In the genomic region with DNA sequence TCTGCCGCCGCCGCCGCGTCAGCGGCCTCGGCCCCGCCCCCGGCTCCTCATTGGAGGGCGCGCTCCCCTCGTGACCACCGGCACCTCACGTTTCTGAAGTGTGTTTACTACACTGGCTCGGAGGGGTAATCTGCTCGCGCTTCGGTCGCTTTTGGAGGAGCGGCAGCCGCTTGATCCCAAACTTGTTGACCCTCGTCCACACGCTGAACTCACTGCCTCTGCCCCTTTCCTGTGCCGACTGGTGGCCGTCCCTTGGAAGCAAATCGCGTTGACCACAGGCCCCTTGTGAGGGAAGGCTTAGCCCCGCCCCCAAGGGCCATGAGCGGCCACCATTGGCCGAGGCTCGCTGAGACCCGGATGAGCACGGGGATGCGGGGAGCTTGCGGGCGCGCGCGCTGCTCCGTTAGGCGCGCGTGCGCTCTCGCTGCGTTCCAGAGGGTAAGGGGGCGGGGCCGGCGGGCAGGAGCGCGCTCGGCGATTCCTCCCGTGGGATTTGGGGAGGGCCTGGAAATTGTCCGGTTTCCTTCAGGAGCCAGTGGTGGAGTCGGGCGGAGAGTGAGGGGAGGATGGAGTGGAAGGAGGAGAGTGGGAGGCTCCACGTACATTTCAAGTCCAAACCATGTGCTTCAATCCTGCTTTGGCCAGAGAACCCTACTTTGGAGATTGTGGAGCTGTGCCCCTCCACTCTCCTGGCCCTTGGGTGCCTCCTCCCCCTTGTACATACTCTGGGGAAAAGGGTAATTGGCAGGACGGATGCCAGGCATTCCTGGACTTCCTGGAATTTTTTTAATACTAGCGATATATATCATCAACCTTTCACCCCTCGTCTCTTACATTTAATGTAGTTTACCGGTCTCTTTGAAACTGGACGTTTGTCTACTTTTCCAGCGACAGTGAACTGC, we compare ENCODE assay signal across 1 cellular context.
TF ChIP-seq lines count a peak whose summit lies in the region.

A gene (minus strand): TSS at position 3 of the 902 bp plus-strand sequence. CDS start 588 bp downstream, outside the sequence.

TF ChIP-seq in HepG2, 621 proteins besides CTCF, POLR2A, EP300 and RAD21 (continued from another document and continues in another):
- TF ChIP-seq, protein P1, sequence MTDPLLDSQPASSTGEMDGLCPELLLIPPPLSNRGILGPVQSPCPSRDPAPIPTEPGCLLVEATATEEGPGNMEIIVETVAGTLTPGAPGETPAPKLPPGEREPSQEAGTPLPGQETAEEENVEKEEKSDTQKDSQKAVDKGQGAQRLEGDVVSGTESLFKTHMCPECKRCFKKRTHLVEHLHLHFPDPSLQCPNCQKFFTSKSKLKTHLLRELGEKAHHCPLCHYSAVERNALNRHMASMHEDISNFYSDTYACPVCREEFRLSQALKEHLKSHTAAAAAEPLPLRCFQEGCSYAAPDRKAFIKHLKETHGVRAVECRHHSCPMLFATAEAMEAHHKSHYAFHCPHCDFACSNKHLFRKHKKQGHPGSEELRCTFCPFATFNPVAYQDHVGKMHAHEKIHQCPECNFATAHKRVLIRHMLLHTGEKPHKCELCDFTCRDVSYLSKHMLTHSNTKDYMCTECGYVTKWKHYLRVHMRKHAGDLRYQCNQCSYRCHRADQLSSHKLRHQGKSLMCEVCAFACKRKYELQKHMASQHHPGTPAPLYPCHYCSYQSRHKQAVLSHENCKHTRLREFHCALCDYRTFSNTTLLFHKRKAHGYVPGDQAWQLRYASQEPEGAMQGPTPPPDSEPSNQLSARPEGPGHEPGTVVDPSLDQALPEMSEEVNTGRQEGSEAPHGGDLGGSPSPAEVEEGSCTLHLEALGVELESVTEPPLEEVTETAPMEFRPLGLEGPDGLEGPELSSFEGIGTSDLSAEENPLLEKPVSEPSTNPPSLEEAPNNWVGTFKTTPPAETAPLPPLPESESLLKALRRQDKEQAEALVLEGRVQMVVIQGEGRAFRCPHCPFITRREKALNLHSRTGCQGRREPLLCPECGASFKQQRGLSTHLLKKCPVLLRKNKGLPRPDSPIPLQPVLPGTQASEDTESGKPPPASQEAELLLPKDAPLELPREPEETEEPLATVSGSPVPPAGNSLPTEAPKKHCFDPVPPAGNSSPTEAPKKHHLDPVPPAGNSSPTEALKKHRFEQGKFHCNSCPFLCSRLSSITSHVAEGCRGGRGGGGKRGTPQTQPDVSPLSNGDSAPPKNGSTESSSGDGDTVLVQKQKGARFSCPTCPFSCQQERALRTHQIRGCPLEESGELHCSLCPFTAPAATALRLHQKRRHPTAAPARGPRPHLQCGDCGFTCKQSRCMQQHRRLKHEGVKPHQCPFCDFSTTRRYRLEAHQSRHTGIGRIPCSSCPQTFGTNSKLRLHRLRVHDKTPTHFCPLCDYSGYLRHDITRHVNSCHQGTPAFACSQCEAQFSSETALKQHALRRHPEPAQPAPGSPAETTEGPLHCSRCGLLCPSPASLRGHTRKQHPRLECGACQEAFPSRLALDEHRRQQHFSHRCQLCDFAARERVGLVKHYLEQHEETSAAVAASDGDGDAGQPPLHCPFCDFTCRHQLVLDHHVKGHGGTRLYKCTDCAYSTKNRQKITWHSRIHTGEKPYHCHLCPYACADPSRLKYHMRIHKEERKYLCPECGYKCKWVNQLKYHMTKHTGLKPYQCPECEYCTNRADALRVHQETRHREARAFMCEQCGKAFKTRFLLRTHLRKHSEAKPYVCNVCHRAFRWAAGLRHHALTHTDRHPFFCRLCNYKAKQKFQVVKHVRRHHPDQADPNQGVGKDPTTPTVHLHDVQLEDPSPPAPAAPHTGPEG (CRISPR knock-in tag; IDR thresholded peaks at IDR 0.05): no peak; the same call in 1 of the 2 replicates
- TF ChIP-seq DR1 (CRISPR knock-in tag; IDR thresholded peaks at IDR 0.05) (peak; percentile 74), ZNF383 (CRISPR knock-in tag; IDR thresholded peaks at IDR 0.05; ENCODE audit: borderline replicate concordance) (no peak), ZNF670 (CRISPR knock-in tag; IDR thresholded peaks at IDR 0.05; ENCODE audit: borderline replicate concordance) (no peak), ZNF230 (CRISPR knock-in tag; IDR thresholded peaks at IDR 0.05) (no peak), ZNF672 (CRISPR knock-in tag; IDR thresholded peaks at IDR 0.05) (no peak), ZNF225 (CRISPR knock-in tag; IDR thresholded peaks at IDR 0.05) (peak; percentile 40; the same call in 1 of the 2 replicates), TOE1 (CRISPR knock-in tag; IDR thresholded peaks at IDR 0.05) (no peak), ZNF17 (CRISPR knock-in tag; IDR thresholded peaks at IDR 0.05) (no peak), ZNF709 (CRISPR knock-in tag; IDR thresholded peaks at IDR 0.05) (0 out of 2 replicates have a peak, but pooled peaks have one; percentile 22), WIZ (CRISPR knock-in tag; IDR thresholded peaks at IDR 0.05) (no peak), REXO4 (CRISPR knock-in tag; IDR thresholded peaks at IDR 0.05; ENCODE audit: borderline replicate concordance) (0 out of 2 replicates have a peak, but pooled peaks have one; percentile 31), ZNF431 (CRISPR knock-in tag; IDR thresholded peaks at IDR 0.05; ENCODE audit: borderline replicate concordance, low read depth) (0 out of 2 replicates have a peak, but pooled peaks have one; percentile 10), ZNF263 (CRISPR knock-in tag; IDR thresholded peaks at IDR 0.05) (peak; percentile 11; the same call in 1 of the 2 replicates), FOSL2 (CRISPR knock-in tag; IDR thresholded peaks at IDR 0.05) (peak; percentile 28), ZNF570 (CRISPR knock-in tag; IDR thresholded peaks at IDR 0.05; ENCODE audit: borderline replicate concordance) (0 out of 2 replicates have a peak, but pooled peaks have one; percentile 59), NFYB (CRISPR knock-in tag; IDR thresholded peaks at IDR 0.05) (peak; percentile 90), TSC22D2 (CRISPR knock-in tag; IDR thresholded peaks at IDR 0.05; ENCODE audit: borderline replicate concordance) (no peak; the same call in 1 of the 2 replicates), FOXJ3 (CRISPR knock-in tag; IDR thresholded peaks at IDR 0.05; ENCODE audit: borderline replicate concordance) (no peak)
- TF ChIP-seq, protein P2, sequence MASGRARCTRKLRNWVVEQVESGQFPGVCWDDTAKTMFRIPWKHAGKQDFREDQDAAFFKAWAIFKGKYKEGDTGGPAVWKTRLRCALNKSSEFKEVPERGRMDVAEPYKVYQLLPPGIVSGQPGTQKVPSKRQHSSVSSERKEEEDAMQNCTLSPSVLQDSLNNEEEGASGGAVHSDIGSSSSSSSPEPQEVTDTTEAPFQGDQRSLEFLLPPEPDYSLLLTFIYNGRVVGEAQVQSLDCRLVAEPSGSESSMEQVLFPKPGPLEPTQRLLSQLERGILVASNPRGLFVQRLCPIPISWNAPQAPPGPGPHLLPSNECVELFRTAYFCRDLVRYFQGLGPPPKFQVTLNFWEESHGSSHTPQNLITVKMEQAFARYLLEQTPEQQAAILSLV (CRISPR knock-in tag; IDR thresholded peaks at IDR 0.05; ENCODE audit: borderline replicate concordance): no peak; the same call in 1 of the 2 replicates
- TF ChIP-seq, protein P3, sequence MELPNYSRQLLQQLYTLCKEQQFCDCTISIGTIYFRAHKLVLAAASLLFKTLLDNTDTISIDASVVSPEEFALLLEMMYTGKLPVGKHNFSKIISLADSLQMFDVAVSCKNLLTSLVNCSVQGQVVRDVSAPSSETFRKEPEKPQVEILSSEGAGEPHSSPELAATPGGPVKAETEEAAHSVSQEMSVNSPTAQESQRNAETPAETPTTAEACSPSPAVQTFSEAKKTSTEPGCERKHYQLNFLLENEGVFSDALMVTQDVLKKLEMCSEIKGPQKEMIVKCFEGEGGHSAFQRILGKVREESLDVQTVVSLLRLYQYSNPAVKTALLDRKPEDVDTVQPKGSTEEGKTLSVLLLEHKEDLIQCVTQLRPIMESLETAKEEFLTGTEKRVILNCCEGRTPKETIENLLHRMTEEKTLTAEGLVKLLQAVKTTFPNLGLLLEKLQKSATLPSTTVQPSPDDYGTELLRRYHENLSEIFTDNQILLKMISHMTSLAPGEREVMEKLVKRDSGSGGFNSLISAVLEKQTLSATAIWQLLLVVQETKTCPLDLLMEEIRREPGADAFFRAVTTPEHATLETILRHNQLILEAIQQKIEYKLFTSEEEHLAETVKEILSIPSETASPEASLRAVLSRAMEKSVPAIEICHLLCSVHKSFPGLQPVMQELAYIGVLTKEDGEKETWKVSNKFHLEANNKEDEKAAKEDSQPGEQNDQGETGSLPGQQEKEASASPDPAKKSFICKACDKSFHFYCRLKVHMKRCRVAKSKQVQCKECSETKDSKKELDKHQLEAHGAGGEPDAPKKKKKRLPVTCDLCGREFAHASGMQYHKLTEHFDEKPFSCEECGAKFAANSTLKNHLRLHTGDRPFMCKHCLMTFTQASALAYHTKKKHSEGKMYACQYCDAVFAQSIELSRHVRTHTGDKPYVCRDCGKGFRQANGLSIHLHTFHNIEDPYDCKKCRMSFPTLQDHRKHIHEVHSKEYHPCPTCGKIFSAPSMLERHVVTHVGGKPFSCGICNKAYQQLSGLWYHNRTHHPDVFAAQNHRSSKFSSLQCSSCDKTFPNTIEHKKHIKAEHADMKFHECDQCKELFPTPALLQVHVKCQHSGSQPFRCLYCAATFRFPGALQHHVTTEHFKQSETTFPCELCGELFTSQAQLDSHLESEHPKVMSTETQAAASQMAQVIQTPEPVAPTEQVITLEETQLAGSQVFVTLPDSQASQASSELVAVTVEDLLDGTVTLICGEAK (IDR thresholded peaks at IDR 0.05): no peak
- TF ChIP-seq, protein P3 (CRISPR knock-in tag; IDR thresholded peaks at IDR 0.05): peak; percentile 34; the same call in 1 of the 2 replicates
- TF ChIP-seq, protein P4, sequence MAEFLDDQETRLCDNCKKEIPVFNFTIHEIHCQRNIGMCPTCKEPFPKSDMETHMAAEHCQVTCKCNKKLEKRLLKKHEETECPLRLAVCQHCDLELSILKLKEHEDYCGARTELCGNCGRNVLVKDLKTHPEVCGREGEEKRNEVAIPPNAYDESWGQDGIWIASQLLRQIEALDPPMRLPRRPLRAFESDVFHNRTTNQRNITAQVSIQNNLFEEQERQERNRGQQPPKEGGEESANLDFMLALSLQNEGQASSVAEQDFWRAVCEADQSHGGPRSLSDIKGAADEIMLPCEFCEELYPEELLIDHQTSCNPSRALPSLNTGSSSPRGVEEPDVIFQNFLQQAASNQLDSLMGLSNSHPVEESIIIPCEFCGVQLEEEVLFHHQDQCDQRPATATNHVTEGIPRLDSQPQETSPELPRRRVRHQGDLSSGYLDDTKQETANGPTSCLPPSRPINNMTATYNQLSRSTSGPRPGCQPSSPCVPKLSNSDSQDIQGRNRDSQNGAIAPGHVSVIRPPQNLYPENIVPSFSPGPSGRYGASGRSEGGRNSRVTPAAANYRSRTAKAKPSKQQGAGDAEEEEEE (CRISPR knock-in tag; IDR thresholded peaks at IDR 0.05; ENCODE audit: borderline replicate concordance): peak; percentile 62; the same call in 1 of the 2 replicates
- TF ChIP-seq, protein P5, sequence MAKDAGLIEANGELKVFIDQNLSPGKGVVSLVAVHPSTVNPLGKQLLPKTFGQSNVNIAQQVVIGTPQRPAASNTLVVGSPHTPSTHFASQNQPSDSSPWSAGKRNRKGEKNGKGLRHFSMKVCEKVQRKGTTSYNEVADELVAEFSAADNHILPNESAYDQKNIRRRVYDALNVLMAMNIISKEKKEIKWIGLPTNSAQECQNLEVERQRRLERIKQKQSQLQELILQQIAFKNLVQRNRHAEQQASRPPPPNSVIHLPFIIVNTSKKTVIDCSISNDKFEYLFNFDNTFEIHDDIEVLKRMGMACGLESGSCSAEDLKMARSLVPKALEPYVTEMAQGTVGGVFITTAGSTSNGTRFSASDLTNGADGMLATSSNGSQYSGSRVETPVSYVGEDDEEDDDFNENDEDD (CRISPR knock-in tag; IDR thresholded peaks at IDR 0.05; ENCODE audit: borderline replicate concordance): peak; percentile 82
- TF ChIP-seq, protein P6, sequence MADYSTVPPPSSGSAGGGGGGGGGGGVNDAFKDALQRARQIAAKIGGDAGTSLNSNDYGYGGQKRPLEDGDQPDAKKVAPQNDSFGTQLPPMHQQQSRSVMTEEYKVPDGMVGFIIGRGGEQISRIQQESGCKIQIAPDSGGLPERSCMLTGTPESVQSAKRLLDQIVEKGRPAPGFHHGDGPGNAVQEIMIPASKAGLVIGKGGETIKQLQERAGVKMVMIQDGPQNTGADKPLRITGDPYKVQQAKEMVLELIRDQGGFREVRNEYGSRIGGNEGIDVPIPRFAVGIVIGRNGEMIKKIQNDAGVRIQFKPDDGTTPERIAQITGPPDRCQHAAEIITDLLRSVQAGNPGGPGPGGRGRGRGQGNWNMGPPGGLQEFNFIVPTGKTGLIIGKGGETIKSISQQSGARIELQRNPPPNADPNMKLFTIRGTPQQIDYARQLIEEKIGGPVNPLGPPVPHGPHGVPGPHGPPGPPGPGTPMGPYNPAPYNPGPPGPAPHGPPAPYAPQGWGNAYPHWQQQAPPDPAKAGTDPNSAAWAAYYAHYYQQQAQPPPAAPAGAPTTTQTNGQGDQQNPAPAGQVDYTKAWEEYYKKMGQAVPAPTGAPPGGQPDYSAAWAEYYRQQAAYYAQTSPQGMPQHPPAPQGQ (CRISPR knock-in tag; IDR thresholded peaks at IDR 0.05; ENCODE audit: borderline replicate concordance): no peak
- TF ChIP-seq, protein P7, sequence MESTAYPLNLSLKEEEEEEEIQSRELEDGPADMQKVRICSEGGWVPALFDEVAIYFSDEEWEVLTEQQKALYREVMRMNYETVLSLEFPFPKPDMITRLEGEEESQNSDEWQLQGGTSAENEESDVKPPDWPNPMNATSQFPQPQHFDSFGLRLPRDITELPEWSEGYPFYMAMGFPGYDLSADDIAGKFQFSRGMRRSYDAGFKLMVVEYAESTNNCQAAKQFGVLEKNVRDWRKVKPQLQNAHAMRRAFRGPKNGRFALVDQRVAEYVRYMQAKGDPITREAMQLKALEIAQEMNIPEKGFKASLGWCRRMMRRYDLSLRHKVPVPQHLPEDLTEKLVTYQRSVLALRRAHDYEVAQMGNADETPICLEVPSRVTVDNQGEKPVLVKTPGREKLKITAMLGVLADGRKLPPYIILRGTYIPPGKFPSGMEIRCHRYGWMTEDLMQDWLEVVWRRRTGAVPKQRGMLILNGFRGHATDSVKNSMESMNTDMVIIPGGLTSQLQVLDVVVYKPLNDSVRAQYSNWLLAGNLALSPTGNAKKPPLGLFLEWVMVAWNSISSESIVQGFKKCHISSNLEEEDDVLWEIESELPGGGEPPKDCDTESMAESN (CRISPR knock-in tag; conservative IDR thresholded peaks at IDR 0.05): peak; percentile 61; the same call in 1 of the 2 replicates
